22 cellular contexts compared by ENCODE assay signal in the genomic region with DNA sequence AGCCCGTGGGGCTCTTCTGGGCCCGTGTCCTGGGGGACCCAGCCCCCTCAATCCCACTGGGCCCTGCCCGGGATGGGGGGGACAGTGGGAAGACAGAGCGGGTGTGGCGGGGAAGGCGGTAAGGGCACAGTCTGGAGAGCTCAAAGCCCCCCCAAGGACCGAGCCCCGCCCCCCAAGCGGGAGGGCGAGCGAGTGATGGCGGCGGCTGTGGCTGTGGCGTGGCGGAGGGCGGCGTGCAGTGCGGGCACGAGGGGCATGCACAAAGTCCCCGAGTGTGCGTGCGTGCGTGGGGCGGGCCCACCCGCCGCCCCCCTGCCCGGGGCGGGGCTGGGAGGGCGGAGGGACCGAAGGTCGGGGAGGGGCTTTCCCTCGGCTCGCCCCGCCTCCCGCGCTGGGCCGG. TPM values are rescaled to one million over a fixed set of nuclear protein-coding genes. Genes with fewer than 3 reads are reported as not detected.
A peak's percentile ranks its signal among the peaks of the same experiment; 100 is the strongest.
DNase-seq lines count a peak whose midpoint lies in the region; ATAC-seq, FAIRE-seq and TF ChIP-seq lines count a peak whose summit lies in the region.
"Had no signal": no experiment of that assay in that cellular context is flagged by ENCODE, and none has a peak within 500 bp of the region (broad histone marks: within the 10 kb centered on the region; RNA-seq: fewer than 3 reads in every experiment).

No MANE protein-coding gene starts in this region.

- no peak for FAIRE-seq in endothelial cell of umbilical vein (lab: Jason Lieb, UNC)
- FAIRE-seq: GM12892, keratinocyte had no signal

- no peaks in the 10 kb centered on the region for H3K36me3 ChIP-seq in OCI-LY1 (ENCODE audit: insufficient read depth, low read length)
- H3K36me3 ChIP-seq in endothelial cell of umbilical vein (ENCODE audit: control insufficient read depth in 2 of 2, extremely low read depth in 1 of 2, insufficient read depth in 2 of 2, low read length in 2 of 2), result no peaks in the 10 kb centered on the region
- no peaks in the 10 kb centered on the region for H3K36me3 ChIP-seq in thymus (ENCODE audit: control insufficient read depth, insufficient read depth)
- H3K36me3 ChIP-seq: gastrocnemius medialis, ovary, SJCRH30, stomach had no signal

- H3K9ac ChIP-seq in OCI-LY1 (ENCODE audit: low read length), result no peak overlapping the region; the same call in 1 of the 2 replicates
- H3K9ac ChIP-seq in endothelial cell of umbilical vein (replicated peaks; ENCODE audit: extremely low read depth, insufficient read depth, low read length), result no peak overlapping the region

- H3K79me2 ChIP-seq in OCI-LY1 (ENCODE audit: insufficient read depth, low read length) (no peaks in the 10 kb centered on the region), endothelial cell of umbilical vein (ENCODE audit: control insufficient read depth, insufficient read depth, low read length) (no peaks in the 10 kb centered on the region)

- H3K9me2 ChIP-seq in OCI-LY1 (ENCODE audit: low read depth, low read length), result no peaks in the 10 kb centered on the region

- no peaks in the 10 kb centered on the region for H3F3A ChIP-seq in OCI-LY1 (ENCODE audit: insufficient read depth, low read length)

- no peaks in the 10 kb centered on the region for H3K9me1 ChIP-seq in endothelial cell of umbilical vein (replicated peaks; ENCODE audit: control insufficient read depth, extremely low read depth, insufficient read depth, low read length)

- peak overlapping the region; percentile 70 for H3K4me3 ChIP-seq in OCI-LY1 (ENCODE audit: low read depth, low read length, poor library complexity, severe bottlenecking)
- H3K4me3 ChIP-seq in endothelial cell of umbilical vein (replicated peaks in 1 of 3; ENCODE audit: insufficient read depth in 1 of 3, low read depth in 1 of 3, low read length in 3 of 3), result no peak overlapping the region
- peak overlapping the region; percentile 54 for H3K4me3 ChIP-seq in thymus (ENCODE audit: low read length)
- H3K4me3 ChIP-seq: gastrocnemius medialis, mucosa of descending colon, ovary, SJCRH30 had no signal

- dilution Hi-C loops in endothelial cell of umbilical vein (cut with MboI; ENCODE audit: extremely low pct_ligation_motif_present, low sequenced_read_pairs), result no loop called here

- WGBS in thymus, result 5% methylated on average over 37 of the region's 37 CpGs

- H2AFZ ChIP-seq in OCI-LY1 (ENCODE audit: low read length) (no peak overlapping the region), endothelial cell of umbilical vein (ENCODE audit: low read depth, low read length) (no peak overlapping the region)

- BruUV-seq in endothelial cell of umbilical vein (replicated peaks; lab: Mats Ljungman, UMichigan), result no TSS peak

- no peak for TF ChIP-seq POLR2A in endothelial cell of umbilical vein (IDR thresholded peaks at IDR 0.05; ENCODE audit: low read depth, low read length)

- CTCF ChIA-PET in endothelial cell of umbilical vein (lab: Charles Lee), result no interaction called here

- no peaks in the 10 kb centered on the region; the same call in 1 of the 2 replicates for H3K27me3 ChIP-seq in OCI-LY1 (ENCODE audit: insufficient read depth, low read length)
- peaks cover 32 to 34% of the 10 kb centered on the region in 2 experiments for H3K27me3 ChIP-seq in endothelial cell of umbilical vein (ENCODE audit: control insufficient read depth in 2 of 2, insufficient read depth in 2 of 2, low read length in 2 of 2)
- peaks cover 55% of the 10 kb centered on the region for H3K27me3 ChIP-seq in thymus (ENCODE audit: control insufficient read depth, insufficient read depth)
- peaks cover 51% of the 10 kb centered on the region for H3K27me3 ChIP-seq in foreskin keratinocyte
- H3K27me3 ChIP-seq: ovary, SJCRH30 had no signal

- DNase-seq in stimulated activated naive CD4-positive, alpha-beta T cell (lab: John Stamatoyannopoulos, UW), result peak in 4 of 6 experiments; percentile 22 to 40 (median 31)
- no peak for DNase-seq in stimulated activated naive CD4-positive, alpha-beta T cell treated with Interleukin-2 at 50 U/mL for 16 hours (lab: John Stamatoyannopoulos, UW)
- DNase-seq in endothelial cell of umbilical vein (ENCODE audit: low read depth, low spot score), result no peak
- DNase-seq in NCI-H1105 (lab: John Stamatoyannopoulos, UW), result no peak
- no peak for DNase-seq in medulla oblongata (ENCODE audit: extremely low spot score)
- no peak for DNase-seq in foreskin keratinocyte
- DNase-seq: C1 segment of cervical spinal cord, EL, gastrocnemius medialis, HCEC 1CT, KG1, mucosa of descending colon, NCI-H345, ovary, SJCRH30, stomach had no signal

- H3K4me2 ChIP-seq in OCI-LY1 (ENCODE audit: low read length) (peak overlapping the region; percentile 94), endothelial cell of umbilical vein (ENCODE audit: insufficient read depth, low read length) (no peak overlapping the region)

- POLR2A ChIA-PET in endothelial cell of umbilical vein (lab: Charles Lee), result no interaction called here

- ATAC-seq in foreskin keratinocyte, result no peak
- ATAC-seq: activated naive CD4-positive, alpha-beta T cell treated with anti-CD3 and anti-CD28 coated beads, Interleukin-2, amount 50 U/mL, for 72 hours; gastrocnemius medialis; mucosa of descending colon had no signal

- H3K27ac ChIP-seq in OCI-LY1 (ENCODE audit: low read depth, low read length, poor library complexity, severe bottlenecking) (no peak overlapping the region), endothelial cell of umbilical vein (ENCODE audit: insufficient read depth, low read depth, low read length) (no peak overlapping the region), thymus (ENCODE audit: low read depth) (no peak overlapping the region), foreskin keratinocyte (no peak overlapping the region)
- H3K27ac ChIP-seq: gastrocnemius medialis, ovary, SJCRH30, stomach had no signal

- intact Hi-C loops in endothelial cell of umbilical vein (cut with micrococcal nuclease), result no loop called here

- H3K4me1 ChIP-seq in OCI-LY1 (ENCODE audit: insufficient read depth, low read length, severe bottlenecking), result peaks cover 37% of the 10 kb centered on the region
- peaks cover 6% of the 10 kb centered on the region for H3K4me1 ChIP-seq in endothelial cell of umbilical vein (ENCODE audit: control insufficient read depth, extremely low read depth, insufficient read depth, low read length)
- H3K4me1 ChIP-seq in thymus (ENCODE audit: control insufficient read depth, insufficient read depth, low read length), result peaks cover 38% of the 10 kb centered on the region
- H3K4me1 ChIP-seq in foreskin keratinocyte, result no peaks in the 10 kb centered on the region
- H3K4me1 ChIP-seq: SJCRH30 had no signal

- H3K9me3 ChIP-seq in OCI-LY1 (ENCODE audit: low read length), result no peaks in the 10 kb centered on the region
- no peaks in the 10 kb centered on the region for H3K9me3 ChIP-seq in endothelial cell of umbilical vein (replicated peaks; ENCODE audit: control insufficient read depth, insufficient read depth, low read length)
- H3K9me3 ChIP-seq in thymus (ENCODE audit: control insufficient read depth), result no peaks in the 10 kb centered on the region
- H3K9me3 ChIP-seq: gastrocnemius medialis, mucosa of descending colon, ovary, SJCRH30, stomach had no signal

- H4K20me1 ChIP-seq in OCI-LY1 (ENCODE audit: insufficient read depth, low read length) (no peaks in the 10 kb centered on the region), endothelial cell of umbilical vein (replicated peaks; ENCODE audit: control insufficient read depth, extremely low read depth, insufficient read depth, low read length) (no peaks in the 10 kb centered on the region)

- TF ChIP-seq CTCF in OCI-LY1 (IDR thresholded peaks at IDR 0.05; ENCODE audit: low read length), result no peak
- no peak for TF ChIP-seq CTCF in endothelial cell of umbilical vein (IDR thresholded peaks at IDR 0.05; ENCODE audit: extremely low read depth in 1 of 2, insufficient read depth in 1 of 2, low read depth in 1 of 2, low read length in 2 of 2)
- TF ChIP-seq CTCF in foreskin keratinocyte (conservative IDR thresholded peaks at IDR 0.05), result no peak

RNA-seq across cellular contexts. Expression of gene WDR24, which starts 3.6 kb away (rescaled TPM):
- total RNA-seq in endothelial cell of umbilical vein (9.9 and 11.2 TPM in 2 replicates), foreskin keratinocyte (7.9 and 8.2 TPM in 2 replicates)
- polyA plus RNA-seq in endothelial cell of umbilical vein (9.9 and 14.1 TPM in 2 replicates), thymus (10.1 TPM), foreskin keratinocyte (6.9 and 7.2 TPM in 2 replicates)
- polyA plus RNA-seq in endothelial cell of umbilical vein (2011; cell fraction: cytosol; rRNA removed), result 3.2 and 5.1 TPM in 2 replicates
- polyA plus RNA-seq in endothelial cell of umbilical vein (2011; cell fraction: nucleus; rRNA removed), result 15.8 and 15.9 TPM in 2 replicates
- 5.3 and 9.4 TPM in 2 replicates for polyA plus RNA-seq in endothelial cell of umbilical vein (2012)
- 5.3 and 6.6 TPM in 2 replicates for polyA minus RNA-seq in endothelial cell of umbilical vein
- polyA minus RNA-seq in endothelial cell of umbilical vein (2011; cell fraction: cytosol; rRNA and poly(A)+ RNA removed), result 10.2 TPM
- 5.1 and 9.5 TPM in 2 replicates for polyA minus RNA-seq in endothelial cell of umbilical vein (2011; cell fraction: nucleus; rRNA and poly(A)+ RNA removed)

RNA-seq across cellular contexts. Expression of gene JMJD8, which starts 9.6 kb away (rescaled TPM):
- total RNA-seq in endothelial cell of umbilical vein, result 53.4 and 55.1 TPM in 2 replicates
- 102 and 125 TPM in 2 replicates for polyA plus RNA-seq in endothelial cell of umbilical vein
- polyA plus RNA-seq in endothelial cell of umbilical vein (2011; cell fraction: cytosol; rRNA removed), result 71.3 and 81.4 TPM in 2 replicates
- polyA plus RNA-seq in endothelial cell of umbilical vein (2011; cell fraction: nucleus; rRNA removed), result 67.1 and 67.6 TPM in 2 replicates
- polyA plus RNA-seq in endothelial cell of umbilical vein (2012), result 43.1 and 49.7 TPM in 2 replicates
- polyA minus RNA-seq in endothelial cell of umbilical vein, result 29.4 and 32.9 TPM in 2 replicates
- 23.2 TPM for polyA minus RNA-seq in endothelial cell of umbilical vein (2011; cell fraction: cytosol; rRNA and poly(A)+ RNA removed)
- polyA minus RNA-seq in endothelial cell of umbilical vein (2011; cell fraction: nucleus; rRNA and poly(A)+ RNA removed), result 12.4 and 19.0 TPM in 2 replicates
- polyA plus RNA-seq in thymus, result 31.2 TPM
- 42.3 and 45.9 TPM in 2 replicates for total RNA-seq in foreskin keratinocyte
- polyA plus RNA-seq in foreskin keratinocyte, result 48.0 and 58.7 TPM in 2 replicates

RNA-seq across cellular contexts. Expression of gene FBXL16, which starts 11.8 kb away (rescaled TPM):
- total RNA-seq in endothelial cell of umbilical vein (0.22 TPM in 1 of 2 replicates, not detected in the other), foreskin keratinocyte (0.28 and 2.4 TPM in 2 replicates)
- polyA plus RNA-seq in endothelial cell of umbilical vein (0.07 and 0.18 TPM in 2 replicates), thymus (9.6 TPM), foreskin keratinocyte (0.32 and 0.91 TPM in 2 replicates)
- polyA plus RNA-seq in endothelial cell of umbilical vein (2011; cell fraction: cytosol; rRNA removed), result 0.07 and 0.08 TPM in 2 replicates
- 0.04 and 0.06 TPM in 2 replicates for polyA plus RNA-seq in endothelial cell of umbilical vein (2011; cell fraction: nucleus; rRNA removed)
- 0.79 and 1.7 TPM in 2 replicates for polyA plus RNA-seq in endothelial cell of umbilical vein (2012)
- polyA minus RNA-seq in endothelial cell of umbilical vein, result not detected in 2 replicates
- polyA minus RNA-seq in endothelial cell of umbilical vein (2011; cell fraction: cytosol; rRNA and poly(A)+ RNA removed), result 18.2 TPM
- 0.24 TPM in 1 of 2 replicates, not detected in the other for polyA minus RNA-seq in endothelial cell of umbilical vein (2011; cell fraction: nucleus; rRNA and poly(A)+ RNA removed)
- total RNA-seq: gastrocnemius medialis, skeletal muscle tissue had no signal

RNA-seq across cellular contexts. Expression of gene STUB1, which starts 13.6 kb away (rescaled TPM):
- total RNA-seq in endothelial cell of umbilical vein, result 105 and 107 TPM in 2 replicates
- polyA plus RNA-seq in endothelial cell of umbilical vein, result 147 and 152 TPM in 2 replicates
- 109 and 119 TPM in 2 replicates for polyA plus RNA-seq in endothelial cell of umbilical vein (2011; cell fraction: cytosol; rRNA removed)
- 112 and 120 TPM in 2 replicates for polyA plus RNA-seq in endothelial cell of umbilical vein (2011; cell fraction: nucleus; rRNA removed)
- polyA plus RNA-seq in endothelial cell of umbilical vein (2012), result 86.9 and 118 TPM in 2 replicates
- 49.2 and 60.1 TPM in 2 replicates for polyA minus RNA-seq in endothelial cell of umbilical vein
- polyA minus RNA-seq in endothelial cell of umbilical vein (2011; cell fraction: cytosol; rRNA and poly(A)+ RNA removed), result 29.9 TPM
- 13.8 and 18.4 TPM in 2 replicates for polyA minus RNA-seq in endothelial cell of umbilical vein (2011; cell fraction: nucleus; rRNA and poly(A)+ RNA removed)
- 122 TPM for polyA plus RNA-seq in thymus
- total RNA-seq in foreskin keratinocyte, result 125 and 138 TPM in 2 replicates
- 167 and 172 TPM in 2 replicates for polyA plus RNA-seq in foreskin keratinocyte

RNA-seq across cellular contexts. Expression of gene RHBDL1, which starts 18.3 kb away (rescaled TPM):
- total RNA-seq in endothelial cell of umbilical vein (1.8 TPM in 2 replicates), foreskin keratinocyte (1.3 and 2.0 TPM in 2 replicates)
- polyA plus RNA-seq in endothelial cell of umbilical vein (1.1 and 1.8 TPM in 2 replicates), thymus (3.1 TPM), foreskin keratinocyte (1.6 and 3.0 TPM in 2 replicates)
- polyA plus RNA-seq in endothelial cell of umbilical vein (2011; cell fraction: cytosol; rRNA removed), result 0.11 and 0.12 TPM in 2 replicates
- polyA plus RNA-seq in endothelial cell of umbilical vein (2011; cell fraction: nucleus; rRNA removed), result 6.0 and 8.8 TPM in 2 replicates
- 0.74 and 2.0 TPM in 2 replicates for polyA plus RNA-seq in endothelial cell of umbilical vein (2012)
- polyA minus RNA-seq in endothelial cell of umbilical vein, result 0.15 and 0.19 TPM in 2 replicates
- polyA minus RNA-seq in endothelial cell of umbilical vein (2011; cell fraction: cytosol; rRNA and poly(A)+ RNA removed), result 1.0 TPM
- polyA minus RNA-seq in endothelial cell of umbilical vein (2011; cell fraction: nucleus; rRNA and poly(A)+ RNA removed), result 0.91 and 2.2 TPM in 2 replicates

Comparison
In these comparisons a context has a peak if more than half of its experiments do, and no peak if none do; other contexts are left out.
1. DNase-seq: peak in stimulated activated naive CD4-positive, alpha-beta T cell (4 of 6); none in stimulated activated naive CD4-positive, alpha-beta T cell treated with Interleukin-2 at 50 U/mL for 16 hours (single experiment), endothelial cell of umbilical vein (single experiment), NCI-H1105 (single experiment), medulla oblongata (single experiment) and foreskin keratinocyte (0 of 2).
2. H3K4me3 ChIP-seq: peak in OCI-LY1 (single experiment) and thymus (single experiment); none in endothelial cell of umbilical vein (0 of 3).